8 cellular contexts compared by ENCODE assay signal in the genomic region with DNA sequence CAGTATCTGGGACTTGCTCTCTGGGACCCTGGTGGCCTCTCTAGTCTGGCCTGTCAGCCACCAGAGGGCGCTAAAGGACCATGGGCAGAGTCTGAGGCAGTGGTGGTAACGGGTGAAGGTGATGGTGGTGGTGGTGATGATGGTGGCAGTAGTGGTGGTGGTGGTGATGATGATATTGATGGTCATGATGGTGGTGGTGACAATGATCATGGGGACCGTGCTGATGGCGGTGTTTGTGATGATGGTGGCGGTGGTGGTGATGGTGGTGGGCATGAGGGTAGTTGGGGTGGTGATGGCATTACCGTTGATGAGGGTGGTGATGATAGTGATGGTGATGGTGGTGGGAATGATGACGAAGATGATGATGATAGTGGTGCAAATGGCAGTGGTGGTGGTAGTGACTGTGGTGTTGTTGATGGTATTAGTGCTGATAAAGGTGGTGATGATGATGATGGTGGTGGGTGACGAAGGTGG. TPM values are rescaled to one million over a fixed set of nuclear protein-coding genes. Genes with fewer than 3 reads are reported as not detected.
DNase-seq lines count a peak whose midpoint lies in the region; ATAC-seq and TF ChIP-seq lines count a peak whose summit lies in the region.

No MANE protein-coding gene starts in this region.

- H3K27ac Mint-ChIP-seq in T-helper 17 cell = no peak overlapping the region

- 57% methylated on average over 8 of the region's 8 CpGs for WGBS in hepatocyte (ENCODE audit: low lambda C conversion rate, missing lambda C conversion rate)

- no peaks in the 10 kb centered on the region for H3K9me2 ChIP-seq in hepatocyte (replicated peaks; ENCODE audit: insufficient read depth)

- H3K27me3 ChIP-seq in ascending aorta (no peaks in the 10 kb centered on the region), hepatocyte (no peaks in the 10 kb centered on the region)

- no peaks in the 10 kb centered on the region for H3K4me1 Mint-ChIP-seq in T-helper 17 cell

- H3K36me3 Mint-ChIP-seq in T-helper 17 cell (ENCODE audit: low read depth) = no peaks in the 10 kb centered on the region

- no peak overlapping the region for H3K4me2 ChIP-seq in hepatocyte

- TF ChIP-seq CTCF in ascending aorta (IDR thresholded peaks at IDR 0.05) = peak; percentile 16 to 52 (median 47)
- TF ChIP-seq CTCF in hepatocyte (IDR thresholded peaks at IDR 0.05; ENCODE audit: poor library complexity) = peak; percentile 84

- H3K4me1 ChIP-seq in ascending aorta (no peaks in the 10 kb centered on the region), hepatocyte (ENCODE audit: insufficient read depth) (no peaks in the 10 kb centered on the region)

- no peaks in the 10 kb centered on the region for H3K79me2 ChIP-seq in hepatocyte

- H4K20me1 ChIP-seq in hepatocyte (ENCODE audit: insufficient read depth, poor library complexity, severe bottlenecking) = no peaks in the 10 kb centered on the region

- H3K27me3 Mint-ChIP-seq in T-helper 17 cell = no peaks in the 10 kb centered on the region

- intact Hi-C loops in ascending aorta (cut with DNase I) = no loop called here

- ATAC-seq in T-helper 17 cell (peak; percentile 88), GM18870 (IDR thresholded peaks at IDR 0.05; ENCODE audit: unreplicated experiment) (no peak), HG02623 (IDR thresholded peaks at IDR 0.05; ENCODE audit: unreplicated experiment) (no peak)

- no peak overlapping the region for H3K4me3 Mint-ChIP-seq in T-helper 17 cell

- H3K36me3 ChIP-seq in ascending aorta = no peaks in the 10 kb centered on the region
- H3K36me3 ChIP-seq in hepatocyte (replicated peaks; ENCODE audit: insufficient read depth, low read depth) = no peaks in the 10 kb centered on the region

- no peak overlapping the region for H2AFZ ChIP-seq in hepatocyte

- DNase-seq in Caki2 (ENCODE audit: low read depth) = peak; percentile 14
- DNase-seq in KG1 (lab: John Stamatoyannopoulos, UW) = peak; percentile 81
- peak; percentile 73 to 90 (median 79) for DNase-seq in T-helper 17 cell
- no peak for DNase-seq in ascending aorta (ENCODE audit: low spot score in 2 of 2)
- DNase-seq in hepatocyte (ENCODE audit: low spot score) = peak; percentile 79
- DNase-seq in stimulated activated CD4-positive, alpha-beta T cell treated with anti-CD3 and anti-CD28 coated beads, Interleukin-12 subunit alpha, Interleukin-12 subunit beta, amount 100 ng/mL, for 48 hours (ENCODE audit: low read depth in 2 of 3, low spot score in 1 of 3) = peak; percentile 73 to 86 (median 82)

- in situ Hi-C loops in Caki2 (cut with HindIII; ENCODE audit: low pct_unique_long_range_greater_than_20kb, low sequenced_read_pairs) = no loop called here

- H3K9me3 ChIP-seq in T-helper 17 cell (ENCODE audit: control insufficient read depth, low read length, poor library complexity, severe bottlenecking) (no peaks in the 10 kb centered on the region), ascending aorta (no peaks in the 10 kb centered on the region), hepatocyte (ENCODE audit: low read depth) (no peaks in the 10 kb centered on the region)

- H3K27ac ChIP-seq in ascending aorta (no peak overlapping the region), hepatocyte (no peak overlapping the region)

- H3K4me3 ChIP-seq in ascending aorta = no peak overlapping the region
- no peak overlapping the region for H3K4me3 ChIP-seq in hepatocyte

RNA-seq across cellular contexts. Expression of gene TRPM5, which starts 16.0 kb away (rescaled TPM):
- not detected in 2 replicates for total RNA-seq in Caki2 (2014; rRNA removed; shearing (Covaris generic); ENCODE audit: low replicate concordance)
- under 1 TPM; 0.07 to 0.08 TPM for total RNA-seq in T-helper 17 cell
- total RNA-seq in ascending aorta = not detected
- total RNA-seq in hepatocyte = 0.07 and 0.32 TPM in 2 replicates
- 0.13 and 0.36 TPM in 2 replicates for polyA plus RNA-seq in hepatocyte

RNA-seq across cellular contexts. Expression of gene KCNQ1, which starts 16.4 kb away (rescaled TPM):
- total RNA-seq in Caki2 (2014; rRNA removed; shearing (Covaris generic); ENCODE audit: low replicate concordance) = 3.9 TPM in 1 of 2 replicates, not detected in the other
- total RNA-seq in T-helper 17 cell (10 to 100 TPM; 18.6 to 25.5 TPM), ascending aorta (2.3 TPM), hepatocyte (1.8 and 4.0 TPM in 2 replicates)
- polyA plus RNA-seq in hepatocyte = 4.9 and 6.4 TPM in 2 replicates

RNA-seq across cellular contexts. Expression of gene TSSC4, which starts 27.8 kb away (rescaled TPM):
- total RNA-seq in Caki2 (2014; rRNA removed; shearing (Covaris generic); ENCODE audit: low replicate concordance) = 70.5 and 107 TPM in 2 replicates
- total RNA-seq in T-helper 17 cell (10 to 100 TPM; 47.9 to 60.3 TPM), ascending aorta (183 TPM), hepatocyte (31.4 and 33.8 TPM in 2 replicates)
- polyA plus RNA-seq in hepatocyte = 68.5 and 85.4 TPM in 2 replicates

RNA-seq across cellular contexts. Expression of gene CD81, which starts 51.2 kb away (rescaled TPM):
- total RNA-seq in Caki2 (2014; rRNA removed; shearing (Covaris generic); ENCODE audit: low replicate concordance) = 88.8 and 134 TPM in 2 replicates
- total RNA-seq in T-helper 17 cell = 100 to 1,000 TPM; 153 to 194 TPM
- 801 TPM for total RNA-seq in ascending aorta
- total RNA-seq in hepatocyte = 216 and 233 TPM in 2 replicates
- 471 and 472 TPM in 2 replicates for polyA plus RNA-seq in hepatocyte

Comparison
In these comparisons a context has a peak if more than half of its experiments do, and no peak if none do; other contexts are left out.
1. DNase-seq: peak in Caki2 (single experiment), KG1 (single experiment), T-helper 17 cell (3 of 3), hepatocyte (single experiment) and stimulated activated CD4-positive, alpha-beta T cell treated with anti-CD3 and anti-CD28 coated beads, Interleukin-12 subunit alpha, Interleukin-12 subunit beta, amount 100 ng/mL, for 48 hours (3 of 3); none in ascending aorta (0 of 2).